ENCODE assay signal across 12 cellular contexts in the genomic region with DNA sequence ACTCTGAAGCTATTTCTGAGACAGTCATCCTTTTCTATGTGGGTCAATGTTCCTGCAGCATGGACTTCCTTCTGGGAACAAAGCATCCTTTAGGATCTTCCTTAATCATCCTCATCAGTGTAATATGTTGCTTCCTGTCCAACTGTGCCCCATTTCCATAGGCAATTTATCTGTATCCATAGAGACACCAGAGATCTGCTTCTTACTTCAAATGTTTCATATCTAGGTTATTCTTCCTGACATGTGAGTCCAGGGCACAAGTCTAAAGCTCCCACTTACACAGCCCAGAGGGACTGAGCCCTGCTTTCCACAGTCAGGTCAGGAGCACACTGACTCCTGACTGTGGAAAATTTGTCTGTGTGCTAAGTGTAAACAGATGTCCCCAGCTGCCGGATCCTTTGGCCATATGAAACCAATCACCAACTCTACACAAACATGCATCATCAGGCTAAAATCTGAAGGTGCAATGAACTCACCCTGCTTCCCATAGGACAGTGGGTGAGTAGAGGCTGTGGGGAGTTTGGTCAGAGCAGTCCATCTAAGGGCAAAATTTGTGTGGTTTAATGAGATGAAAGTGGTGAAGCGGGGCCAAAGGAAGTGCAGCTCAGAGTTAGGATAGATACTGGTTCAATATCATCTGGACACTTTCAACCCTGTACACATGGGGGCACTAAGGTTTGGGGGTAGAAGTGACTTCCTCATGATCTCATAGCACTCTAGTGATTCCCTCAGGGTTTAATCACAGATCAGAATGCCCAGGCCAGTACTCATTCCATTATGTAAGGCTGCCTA.
A peak's percentile ranks its signal among the peaks of the same experiment; 100 is the strongest.
DNase-seq lines count a peak whose midpoint lies in the region; TF ChIP-seq lines count a peak whose summit lies in the region.
"Had no signal": no experiment of that assay in that cellular context is flagged by ENCODE, and none has a peak within 500 bp of the region (broad histone marks: within the 10 kb centered on the region; RNA-seq: fewer than 3 reads in every experiment).

No MANE protein-coding gene starts in this region.

- H3K4me3 ChIP-seq in fibroblast of villous mesenchyme (ENCODE audit: low read depth, low read length) = no peak overlapping the region
- H3K4me3 ChIP-seq: Peyer's patch had no signal

- no peak for TF ChIP-seq CTCF in fibroblast of villous mesenchyme (IDR thresholded peaks at IDR 0.05; ENCODE audit: insufficient read depth, low read depth, low read length)

- DNase-seq in GM03348 (ENCODE audit: low spot score) (peak; percentile 57), RPMI7951 (ENCODE audit: low read depth) (peak; percentile 99), fibroblast of villous mesenchyme (ENCODE audit: low read depth) (peak; percentile 92), renal cortical epithelial cell (ENCODE audit: low read depth) (peak; percentile 38), NCI-H2171 (lab: John Stamatoyannopoulos, UW) (no peak), NCI-H345 treated with DMSO at 0.1 percent for 48 hours (lab: John Stamatoyannopoulos, UW; ENCODE audit: unreplicated experiment) (no peak), amygdala (lab: John Stamatoyannopoulos, UW) (no peak), SW 1271 (lab: John Stamatoyannopoulos, UW) (no peak)
- DNase-seq: dermis blood vessel endothelial cell; NCI-H2081; stimulated activated CD4-positive, alpha-beta T cell treated with anti-CD3 and anti-CD28 coated beads, Interleukin-1b, Interleukin-23, amount 100 ng/mL, for 48 hours had no signal

Comparison
In these comparisons a context has a peak if more than half of its experiments do, and no peak if none do; other contexts are left out.
1. DNase-seq: peak in GM03348 (single experiment), RPMI7951 (single experiment), fibroblast of villous mesenchyme (single experiment) and renal cortical epithelial cell (single experiment); none in NCI-H2171 (single experiment), NCI-H345 treated with DMSO at 0.1 percent for 48 hours (single experiment), amygdala (0 of 56) and SW 1271 (0 of 2).